In the genomic region with DNA sequence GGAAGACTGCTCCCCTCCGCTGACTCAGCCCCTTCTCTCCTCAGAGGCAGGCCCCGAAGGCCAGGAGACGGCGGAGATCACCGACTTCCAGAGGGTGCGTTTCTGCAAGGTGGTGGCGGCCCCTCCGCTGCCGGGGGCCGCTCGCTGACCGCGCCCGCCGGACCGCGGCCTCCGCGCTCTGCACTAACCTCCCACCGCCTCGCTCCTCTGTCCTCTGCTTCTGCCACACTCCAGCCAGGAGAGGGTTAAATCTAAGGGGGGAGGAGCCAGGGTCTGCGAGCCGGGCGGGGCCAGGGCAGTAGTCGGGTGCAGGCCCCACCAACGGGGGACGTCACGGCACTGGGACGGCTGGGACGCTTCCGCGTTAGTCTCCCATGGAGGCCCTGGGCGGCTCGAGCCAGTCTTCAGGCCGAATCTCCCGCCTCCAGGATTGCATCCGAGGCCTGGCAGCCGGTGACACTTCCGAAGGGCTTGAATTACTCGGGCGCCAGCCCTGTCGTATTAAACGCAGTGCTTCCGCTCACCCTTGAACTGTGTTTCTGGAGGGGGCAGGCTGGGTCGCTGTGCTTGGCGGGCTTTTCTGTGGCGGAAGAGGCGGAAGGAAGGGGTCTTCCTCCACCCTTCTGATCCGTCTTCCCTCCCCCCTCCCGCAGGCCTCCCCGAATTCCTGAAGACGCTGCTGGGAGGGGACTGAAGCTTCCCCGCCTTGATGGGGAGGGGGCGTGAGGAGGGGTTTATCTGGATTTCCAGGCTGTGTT, we compare ENCODE assay signal across 8 cellular contexts. TPM values are rescaled to one million over a fixed set of nuclear protein-coding genes. Genes with fewer than 3 reads are reported as not detected.
DNase-seq lines count a peak whose midpoint lies in the region; ATAC-seq and TF ChIP-seq lines count a peak whose summit lies in the region.

No MANE protein-coding gene starts in this region.

- H3K27me3 ChIP-seq in SJSA1 (replicated peaks) (no peaks in the 10 kb centered on the region), gastroesophageal sphincter (no peaks in the 10 kb centered on the region)

- H3K9me3 Mint-ChIP-seq in activated naive CD4-positive, alpha-beta T cell treated with anti-CD3 and anti-CD28 coated beads for 36 hours: no peaks in the 10 kb centered on the region

- H3K9me3 ChIP-seq in SJSA1 (replicated peaks) (no peaks in the 10 kb centered on the region; the same call in 1 of the 2 replicates), gastroesophageal sphincter (no peaks in the 10 kb centered on the region)

- peaks cover 17% of the 10 kb centered on the region for H3K36me3 Mint-ChIP-seq in activated naive CD4-positive, alpha-beta T cell treated with anti-CD3 and anti-CD28 coated beads for 36 hours (ENCODE audit: low read depth)

- peak overlapping the region; percentile 97 for H3K27ac Mint-ChIP-seq in activated naive CD4-positive, alpha-beta T cell treated with anti-CD3 and anti-CD28 coated beads for 36 hours

- H3K4me1 ChIP-seq in SJSA1 (replicated peaks) (peaks cover 44% of the 10 kb centered on the region), gastroesophageal sphincter (peaks cover 0 to 49% (median 19%) of the 10 kb centered on the region in 3 donors)

- H3K36me3 ChIP-seq in SJSA1 (peaks cover 33% of the 10 kb centered on the region), gastroesophageal sphincter (peaks cover 0 to 37% of the 10 kb centered on the region in 2 donors)

- H3K27ac ChIP-seq in SJSA1 (peak overlapping the region; percentile 96), gastroesophageal sphincter (peak overlapping the region; percentile 92 to 99 (median 96))

- no peak for TF ChIP-seq EP300 in gastroesophageal sphincter (IDR thresholded peaks at IDR 0.05)

- CTCF ChIA-PET in activated naive CD4-positive, alpha-beta T cell treated with anti-CD3 and anti-CD28 coated beads for 36 hours (lab: Charles Lee): interaction anchor here (0.7 to 3.6 kb wide), 6 partner anchors 11 to 242 kb away, joined by 3 to 16 read pairs (median 4); no protein-coding TSS in a partner anchor

- peaks cover 22% of the 10 kb centered on the region for H3K4me1 Mint-ChIP-seq in activated naive CD4-positive, alpha-beta T cell treated with anti-CD3 and anti-CD28 coated beads for 36 hours (ENCODE audit: low read depth)

- H3K4me3 ChIP-seq in SJSA1 (peak overlapping the region; percentile 50), gastroesophageal sphincter (peak overlapping the region; percentile 55 to 59)

- ATAC-seq in gastroesophageal sphincter: peak; percentile 82

- DNase-seq in ELF-1 (ENCODE audit: low read depth, low spot score) (peak; percentile 96), H4 (ENCODE audit: low spot score) (peak; percentile 91), LoVo (ENCODE audit: low spot score) (peak; percentile 91), SJSA1 (ENCODE audit: low read depth in 1 of 2, low spot score in 2 of 2) (peak; percentile 86 to 95), nucleus accumbens (lab: John Stamatoyannopoulos, UW) (peak; percentile 33 to 95 (median 82)), superior temporal gyrus (ENCODE audit: extremely low spot score) (peak; percentile 87)
- peak; percentile 90 for DNase-seq in activated naive CD4-positive, alpha-beta T cell treated with anti-CD3 and anti-CD28 coated beads for 36 hours

- WGBS in gastroesophageal sphincter (ENCODE audit: low coverage in 1 of 2), 2 donors: 5% methylated on average over 4 of the region's 54 CpGs; no CpG with 5 or more reads in 1 of the 2 donors

- TF ChIP-seq CTCF in gastroesophageal sphincter (IDR thresholded peaks at IDR 0.05): peak in 1 of 4 experiments; percentile 24

- H3K27me3 Mint-ChIP-seq in activated naive CD4-positive, alpha-beta T cell treated with anti-CD3 and anti-CD28 coated beads for 36 hours (ENCODE audit: low read depth): no peaks in the 10 kb centered on the region

- intact Hi-C loops in activated naive CD4-positive, alpha-beta T cell treated with anti-CD3 and anti-CD28 coated beads for 36 hours (cut with micrococcal nuclease): loop anchor here (1.0 kb wide), 4 partner anchors 16 to 87 kb away; a partner anchor contains a TSS

- TF ChIP-seq POLR2A in gastroesophageal sphincter (IDR thresholded peaks at IDR 0.05): peak; percentile 79 to 83

- peak overlapping the region; percentile 96 for H3K4me3 Mint-ChIP-seq in activated naive CD4-positive, alpha-beta T cell treated with anti-CD3 and anti-CD28 coated beads for 36 hours

RNA-seq across cellular contexts. Expression of a gene that starts 1.2 kb away (rescaled TPM):
- total RNA-seq in H4 (2014; rRNA removed; shearing (Covaris generic)): 5.7 and 7.2 TPM in 2 replicates
- total RNA-seq in SJSA1 (2014; rRNA removed; shearing (Covaris generic)): 2.4 and 2.5 TPM in 2 replicates
- 10 to 100 TPM; 18.7 to 19.9 TPM for total RNA-seq in activated naive CD4-positive, alpha-beta T cell treated with anti-CD3 and anti-CD28 coated beads for 36 hours
- 10 to 100 TPM in 2 of 4 donors, 1 to 10 TPM in 2; 5.0 to 14.7 (median 11.7) TPM for total RNA-seq in gastroesophageal sphincter

RNA-seq across cellular contexts. Expression of a gene that starts 17.2 kb away (rescaled TPM):
- 3.4 and 3.6 TPM in 2 replicates for total RNA-seq in H4 (2014; rRNA removed; shearing (Covaris generic))
- 8.0 and 12.1 TPM in 2 replicates for total RNA-seq in SJSA1 (2014; rRNA removed; shearing (Covaris generic))
- total RNA-seq in activated naive CD4-positive, alpha-beta T cell treated with anti-CD3 and anti-CD28 coated beads for 36 hours: 10 to 100 TPM; 43.6 to 47.7 TPM
- total RNA-seq in gastroesophageal sphincter: 10 to 100 TPM; 17.3 to 36.9 (median 28.5) TPM

RNA-seq across cellular contexts. Expression of a gene that starts 36.2 kb away (rescaled TPM):
- total RNA-seq in H4 (2014; rRNA removed; shearing (Covaris generic)): 0.04 TPM in 1 of 2 replicates, not detected in the other
- not detected in 2 replicates for total RNA-seq in SJSA1 (2014; rRNA removed; shearing (Covaris generic))
- total RNA-seq in activated naive CD4-positive, alpha-beta T cell treated with anti-CD3 and anti-CD28 coated beads for 36 hours: under 1 TPM in 1 of 2 experiments, not detected in 1; 0.19 TPM
- 10 to 100 TPM in 1 of 4 donors, 1 to 10 TPM in 3; 1.4 to 19.7 (median 7.0) TPM for total RNA-seq in gastroesophageal sphincter

RNA-seq across cellular contexts. Expression of a gene that starts 42.5 kb away (rescaled TPM):
- total RNA-seq in H4 (2014; rRNA removed; shearing (Covaris generic)): 3.3 and 3.7 TPM in 2 replicates
- 4.5 and 10.1 TPM in 2 replicates for total RNA-seq in SJSA1 (2014; rRNA removed; shearing (Covaris generic))
- 10 to 100 TPM; 55.9 to 59.5 TPM for total RNA-seq in activated naive CD4-positive, alpha-beta T cell treated with anti-CD3 and anti-CD28 coated beads for 36 hours
- total RNA-seq in gastroesophageal sphincter: 10 to 100 TPM in 2 of 4 donors, 1 to 10 TPM in 2; 3.6 to 11.4 (median 10.2) TPM

RNA-seq across cellular contexts. Expression of a gene that starts 58.5 kb away (rescaled TPM):
- 0.08 TPM in 1 of 2 replicates, not detected in the other for total RNA-seq in H4 (2014; rRNA removed; shearing (Covaris generic))
- not detected in 2 replicates for total RNA-seq in SJSA1 (2014; rRNA removed; shearing (Covaris generic))
- total RNA-seq in activated naive CD4-positive, alpha-beta T cell treated with anti-CD3 and anti-CD28 coated beads for 36 hours: not detected
- 1 to 10 TPM in 2 of 4 donors, under 1 TPM in 2; 0.15 to 2.3 (median 1.2) TPM for total RNA-seq in gastroesophageal sphincter

Comparison
In these comparisons a context has a peak if more than half of its experiments do, and no peak if none do; other contexts are left out.
1. Peak in every context shown above with its lines: DNase-seq, ATAC-seq, H3K4me3 ChIP-seq and H3K27ac ChIP-seq.